ENCODE assay signal across 8 cellular contexts in genomic region chr1:154183045-154183968, GRCh38. TPM values are rescaled to one million over a fixed set of nuclear protein-coding genes. Genes with fewer than 3 reads are reported as not detected.
DNase-seq lines count a peak whose midpoint lies in the region; ATAC-seq and TF ChIP-seq lines count a peak whose summit lies in the region.

No MANE protein-coding gene starts in this region.

- H3K27me3 ChIP-seq in liver (ENCODE audit: control insufficient read depth in 4 of 4, insufficient read depth in 4 of 4, low read length in 3 of 4), result no peaks in the 10 kb centered on the region

- TF ChIP-seq CTCF in CD14-positive monocyte (IDR thresholded peaks at IDR 0.05) (no peak), liver (IDR thresholded peaks at IDR 0.05; ENCODE audit: low read depth, low read length, missing input control) (peak; percentile 4)

- DNase-seq in CD14-positive monocyte (ENCODE audit: low spot score) (peak; percentile 94), NCI-H774 (lab: John Stamatoyannopoulos, UW) (peak; percentile 99), dermis microvascular lymphatic vessel endothelial cell (ENCODE audit: low read depth in 2 of 2) (peak; percentile 91 to 97)
- peak; percentile 97 to 98 for DNase-seq in activated CD4-positive, alpha-beta T cell treated with anti-CD3 and anti-CD28 coated beads, Interleukin-2, amount 50 U/mL, for 48 hours
- peak; percentile 93 for DNase-seq in stimulated activated CD4-positive, alpha-beta T cell treated with anti-CD3 and anti-CD28 coated beads, Interleukin-4, amount 100 ng/mL, for 1 hour

- H3K27me3 Mint-ChIP-seq in CD14-positive monocyte (ENCODE audit: low read depth in 3 of 3), result peaks cover 0 to 4% (median 0%) of the 10 kb centered on the region in 3 donors

- no peaks in the 10 kb centered on the region for H3K36me3 ChIP-seq in liver (ENCODE audit: control insufficient read depth in 4 of 4, insufficient read depth in 3 of 4, low read depth in 1 of 4, low read length in 3 of 4)

- peaks cover 0 to 4% (median 0%) of the 10 kb centered on the region in 7 donors for H3K9me3 Mint-ChIP-seq in CD14-positive monocyte

- peak overlapping the region; percentile 76 to 77 for H3K27ac ChIP-seq in liver (ENCODE audit: low read depth in 1 of 2, low read length in 2 of 2)

- 12% methylated on average over 43 of the region's 44 CpGs for WGBS in liver

- H3K4me3 Mint-ChIP-seq in CD14-positive monocyte, result peak overlapping the region; percentile 100

- H3K9me3 ChIP-seq in liver (ENCODE audit: control insufficient read depth in 4 of 4, low read length in 3 of 4), result no peaks in the 10 kb centered on the region

- ATAC-seq in GM19395 (IDR thresholded peaks at IDR 0.05; ENCODE audit: unreplicated experiment) (peak; percentile 71), HG03565 (IDR thresholded peaks at IDR 0.05; ENCODE audit: unreplicated experiment) (peak; percentile 54)

- peaks cover 6 to 31% of the 10 kb centered on the region in 2 donors for H3K36me3 Mint-ChIP-seq in CD14-positive monocyte

- peak overlapping the region; percentile 99 to 100 (median 100) for H3K27ac Mint-ChIP-seq in CD14-positive monocyte

- peaks cover 41% of the 10 kb centered on the region for H3K4me1 Mint-ChIP-seq in CD14-positive monocyte

- H3K4me1 ChIP-seq in liver (ENCODE audit: control insufficient read depth in 4 of 4, insufficient read depth in 4 of 4, low read length in 3 of 4), result peaks cover 14 to 42% (median 34%) of the 10 kb centered on the region in 4 donors

- peak overlapping the region; percentile 71 to 91 (median 72) for H3K4me3 ChIP-seq in liver (ENCODE audit: low read depth in 1 of 3, low read length in 3 of 3)

- TF ChIP-seq RAD21 in liver (IDR thresholded peaks at IDR 0.05), result peak in 1 of 2 donors; percentile 66

- intact Hi-C loops in CD14-positive monocyte (cut with micrococcal nuclease), result loop anchor here (5.0 to 10.0 kb wide), 4 partner anchors 34 to 89 kb away; partner anchors contain the start of genes HAX1 (in 1 of the 2) and UBAP2L (in 1 of the 2)

- peak overlapping the region; percentile 48 to 51 for H3K9ac ChIP-seq in liver (ENCODE audit: low read depth in 1 of 2, low read length in 2 of 2)

TF ChIP-seq in liver, 16 proteins besides CTCF, POLR2A, EP300 and RAD21:
- TF ChIP-seq SP1 (IDR thresholded peaks at IDR 0.05) (peak; percentile 87), GABPA (IDR thresholded peaks at IDR 0.05 in 1 of 2, conservative IDR thresholded peaks at IDR 0.05 in 1 of 2) (peak; percentile 95 to 98), FOXA1 (IDR thresholded peaks at IDR 0.05) (no peak), RXRA (IDR thresholded peaks at IDR 0.05) (peak; percentile 71 to 74), HNF4G (IDR thresholded peaks at IDR 0.05) (no peak), REST (IDR thresholded peaks at IDR 0.05) (peak; percentile 65), NR2F2 (IDR thresholded peaks at IDR 0.05) (peak; percentile 38), EGR1 (IDR thresholded peaks at IDR 0.05; ENCODE audit: low read depth in 2 of 2) (peak in 1 of 2 donors; percentile 61), MAX (IDR thresholded peaks at IDR 0.05) (peak; percentile 72), ZBTB33 (IDR thresholded peaks at IDR 0.05) (no peak), HNF4A (conservative IDR thresholded peaks at IDR 0.05) (peak in 1 of 2 donors; percentile 40), TAF1 (conservative IDR thresholded peaks at IDR 0.05) (peak; percentile 84), YY1 (IDR thresholded peaks at IDR 0.05) (peak; percentile 81)

RNA-seq across cellular contexts. Expression of gene TPM3, which starts 8.6 kb away (rescaled TPM):
- polyA plus RNA-seq in CD14-positive monocyte (1,000 to 10,000 TPM; 1,153 to 1,159 TPM), liver (100 to 1,000 TPM; 105 to 113 TPM)
- total RNA-seq in dermis microvascular lymphatic vessel endothelial cell (298 and 390 TPM in 2 replicates), liver (100 to 1,000 TPM in 1 of 2 donors, 10 to 100 TPM in 1; 89.6 to 120 TPM)

RNA-seq across cellular contexts. Expression of gene CFAP141, which starts 22.8 kb away (rescaled TPM):
- polyA plus RNA-seq in CD14-positive monocyte, result not detected
- not detected in 2 replicates for total RNA-seq in dermis microvascular lymphatic vessel endothelial cell
- total RNA-seq in liver, result not detected
- not detected for polyA plus RNA-seq in liver

RNA-seq across cellular contexts. Expression of gene NUP210L, which starts 28.4 kb away (rescaled TPM):
- polyA plus RNA-seq in CD14-positive monocyte (not detected), liver (not detected)
- total RNA-seq in dermis microvascular lymphatic vessel endothelial cell (under 0.01 TPM in 2 replicates), liver (under 1 TPM in 1 of 2 donors, not detected in 1; 0.08 TPM)

RNA-seq across cellular contexts. Expression of gene UBAP2L, which starts 37.4 kb away (rescaled TPM):
- polyA plus RNA-seq in CD14-positive monocyte (10 to 100 TPM; 40.1 to 46.8 TPM), liver (10 to 100 TPM; 24.3 to 33.9 TPM)
- total RNA-seq in dermis microvascular lymphatic vessel endothelial cell (34.9 and 49.2 TPM in 2 replicates), liver (10 to 100 TPM; 34.2 to 51.0 TPM)

Comparison
In these comparisons a context has a peak if more than half of its experiments do, and no peak if none do; other contexts are left out.
1. Peak in every context shown above with its lines: DNase-seq, ATAC-seq, H3K4me3 ChIP-seq and H3K27ac ChIP-seq.